In genomic region chr10:15990523-15991129, GRCh38 we compare ENCODE assay signal across 22 cellular contexts.
"Had no signal": no experiment of that assay in that cellular context is flagged by ENCODE, and none has a peak within 500 bp of the region (broad histone marks: within the 10 kb centered on the region; RNA-seq: fewer than 3 reads in every experiment).

No MANE protein-coding gene starts in this region.

- H3K27ac Mint-ChIP-seq: naive thymus-derived CD4-positive, alpha-beta T cell; nephron progenitor cell; stimulated activated naive B cell treated with anti-CD40 and anti-IgM and Interleukin-4, amounts not matched to agents 10 μg/mL and 1 μg/mL and 100 μg/mL, for 72 hours; stimulated activated naive CD8-positive, alpha-beta T cell treated with anti-CD3 and anti-CD28 coated beads, Interleukin-15, amount 100 ng/mL, for 72 hours had no signal

- H3K4me1 ChIP-seq: heart left ventricle, spleen, testis, tibial nerve, upper lobe of right lung, vagina had no signal

- ATAC-seq: esophagus mucosa; heart left ventricle; naive thymus-derived CD4-positive, alpha-beta T cell; sciatic nerve; stimulated activated naive B cell treated with anti-CD40 and anti-IgM and Interleukin-4, amounts not matched to agents 10 μg/mL and 1 μg/mL and 100 μg/mL, for 72 hours; stimulated activated naive CD8-positive, alpha-beta T cell treated with anti-CD3 and anti-CD28 coated beads, Interleukin-15, amount 100 ng/mL, for 72 hours; upper lobe of right lung had no signal

- H3K27me3 ChIP-seq: dorsolateral prefrontal cortex, heart left ventricle, neutrophil, spleen, testis, tibial nerve, upper lobe of right lung, vagina had no signal

- H3K27me3 Mint-ChIP-seq: stimulated activated naive B cell treated with anti-CD40 and anti-IgM and Interleukin-4, amounts not matched to agents 10 μg/mL and 1 μg/mL and 100 μg/mL, for 72 hours; stimulated activated naive CD8-positive, alpha-beta T cell treated with anti-CD3 and anti-CD28 coated beads, Interleukin-15, amount 100 ng/mL, for 72 hours had no signal

- H3K36me3 Mint-ChIP-seq: stimulated activated naive B cell treated with anti-CD40 and anti-IgM and Interleukin-4, amounts not matched to agents 10 μg/mL and 1 μg/mL and 100 μg/mL, for 72 hours had no signal

- H3K4me3 Mint-ChIP-seq: naive thymus-derived CD4-positive, alpha-beta T cell; nephron progenitor cell; stimulated activated naive B cell treated with anti-CD40 and anti-IgM and Interleukin-4, amounts not matched to agents 10 μg/mL and 1 μg/mL and 100 μg/mL, for 72 hours; stimulated activated naive CD8-positive, alpha-beta T cell treated with anti-CD3 and anti-CD28 coated beads, Interleukin-15, amount 100 ng/mL, for 72 hours had no signal

- H3K36me3 ChIP-seq: heart left ventricle, neutrophil, spleen, tibial nerve, upper lobe of right lung, vagina had no signal

- H3K4me1 Mint-ChIP-seq: naive thymus-derived CD4-positive, alpha-beta T cell; stimulated activated naive B cell treated with anti-CD40 and anti-IgM and Interleukin-4, amounts not matched to agents 10 μg/mL and 1 μg/mL and 100 μg/mL, for 72 hours; stimulated activated naive CD8-positive, alpha-beta T cell treated with anti-CD3 and anti-CD28 coated beads, Interleukin-15, amount 100 ng/mL, for 72 hours had no signal

- H3K4me3 ChIP-seq: dorsolateral prefrontal cortex, heart left ventricle, spleen, testis, tibial nerve, upper lobe of right lung, vagina had no signal

- DNase-seq: cortex of kidney; dorsolateral prefrontal cortex; effector CD8-positive, alpha-beta T cell; heart left ventricle; hypothalamus; kidney glomerular epithelial cell; mesendoderm; naive thymus-derived CD4-positive, alpha-beta T cell; nephron progenitor cell; spleen; stimulated activated CD4-positive, alpha-beta T cell treated with anti-CD3 and anti-CD28 coated beads, Interleukin-15, amount 100 ng/mL, for 24 hours; stimulated activated CD4-positive, alpha-beta T cell treated with anti-CD3 and anti-CD28 coated beads, Interleukin-1b, Interleukin-23, amount 100 ng/mL, for 48 hours; stimulated activated CD4-positive, alpha-beta T cell treated with anti-CD3 and anti-CD28 coated beads, Interleukin-4, amount 100 ng/mL, for 24 hours; stimulated activated naive B cell treated with anti-CD40 and anti-IgM and Interleukin-4, amounts not matched to agents 10 μg/mL and 1 μg/mL and 100 μg/mL, for 72 hours; stimulated activated naive CD8-positive, alpha-beta T cell treated with anti-CD3 and anti-CD28 coated beads, Interleukin-15, amount 100 ng/mL, for 72 hours; testis; upper lobe of right lung had no signal

- H3K9me3 ChIP-seq: neutrophil, testis, tibial nerve, upper lobe of right lung, vagina had no signal
